Comparison of ENCODE assay signal across 23 cellular contexts in genomic region chr4:79182209-79182608, GRCh38.
DNase-seq lines count a peak whose midpoint lies in the region; ATAC-seq, FAIRE-seq and TF ChIP-seq lines count a peak whose summit lies in the region.
"Had no signal": no experiment of that assay in that cellular context is flagged by ENCODE, and none has a peak within 500 bp of the region (broad histone marks: within the 10 kb centered on the region; RNA-seq: fewer than 3 reads in every experiment).

No MANE protein-coding gene starts in this region.

- DNase-seq in GM12865 (ENCODE audit: low read depth) = peak; percentile 32
- DNase-seq in GM12878 (ENCODE audit: low read depth, low spot score) = no peak
- no peak for DNase-seq in small intestine
- DNase-seq in NCI-H146 (lab: John Stamatoyannopoulos, UW) = no peak
- no peak for DNase-seq in head of caudate nucleus
- DNase-seq in NCI-H2107 (lab: John Stamatoyannopoulos, UW) = no peak
- DNase-seq: DMS 273 treated with DMSO at 0.1 percent for 48 hours; GDM1; H7; HFFc6; MG63; NCI-H1048; NCI-H1436 treated with DMSO at 0.1 percent for 48 hours; NCI-H2029 treated with DMSO at 0.1 percent for 48 hours; NCI-H2171 treated with DMSO at 0.1 percent for 48 hours; NCI-H446; NCI-H69; NK-92 treated with Interleukin-12 subunit alpha and Interleukin-12 subunit beta, amount 100 ng/mL, for 24 hours; Peyer's patch had no signal

- BruUV-seq in GM12878 (replicated peaks; lab: Mats Ljungman, UMichigan) = no TSS peak

- in situ Hi-C loops in GM12878 (cut with MboI) = no loop called here

- TF ChIP-seq POLR2A in GM12878 (IDR thresholded peaks at IDR 0.05; ENCODE audit: low read depth, low read length) = no peak

- no peaks in the 10 kb centered on the region for H4K20me1 ChIP-seq in GM12878 (ENCODE audit: control insufficient read depth, insufficient read depth)

- ATAC-seq in GM19025 (IDR thresholded peaks at IDR 0.05; ENCODE audit: low read depth, unreplicated experiment) = peak; percentile 52
- ATAC-seq in HG02885 (IDR thresholded peaks at IDR 0.05; ENCODE audit: poor library complexity, unreplicated experiment) = peak; percentile 49
- peak; percentile 74 for ATAC-seq in GM12878

- SMC1A ChIA-PET in GM12878 (lab: Charles Lee; ENCODE audit: uncharacterized antibody, unreplicated experiment) = interaction anchor here (0.8 to 2.2 kb wide), 15 partner anchors 8 to 140 kb away, joined by 3 to 11 read pairs (median 4); no protein-coding TSS in a partner anchor

- TF ChIP-seq EP300 in GM12878 (IDR thresholded peaks at IDR 0.05; ENCODE audit: borderline replicate concordance in 1 of 2, control insufficient read depth in 1 of 2, low read depth in 2 of 2, low read length in 2 of 2) = no peak

- H3K4me2 ChIP-seq in GM12878 (ENCODE audit: control insufficient read depth, insufficient read depth) = no peak overlapping the region

- FAIRE-seq in GM12878 (lab: Jason Lieb, UNC) (no peak), small intestine (lab: Jason Lieb, UNC) (no peak)
- FAIRE-seq: GM12891 had no signal

- H3K4me3 ChIP-seq in GM12865 (ENCODE audit: low read depth, low read length) (no peak overlapping the region), GM12878 (no peak overlapping the region), small intestine (ENCODE audit: low read depth in 1 of 2, low read length in 2 of 2) (no peak overlapping the region)
- H3K4me3 ChIP-seq: MG63, Peyer's patch had no signal

- POLR2A ChIA-PET in GM12878 (lab: Charles Lee) = interaction anchor here (1.0 to 1.4 kb wide), 2 partner anchors 9 to 44 kb away, joined by 3 read pairs; no protein-coding TSS in a partner anchor

- no peaks in the 10 kb centered on the region for H3K36me3 ChIP-seq in GM12878 (ENCODE audit: control insufficient read depth in 2 of 2, insufficient read depth in 2 of 2, low read length in 1 of 2)
- H3K36me3 ChIP-seq in small intestine (ENCODE audit: control insufficient read depth in 2 of 2, insufficient read depth in 2 of 2, low read length in 2 of 2) = no peaks in the 10 kb centered on the region
- H3K36me3 ChIP-seq: MG63, Peyer's patch had no signal

- intact Hi-C loops in GM12878 (cut with micrococcal nuclease; ENCODE audit: unreplicated experiment) (no loop called here), head of caudate nucleus (cut with DNase I) (no loop called here)

- TF ChIP-seq RAD21 in GM12878 (IDR thresholded peaks at IDR 0.05; ENCODE audit: insufficient read depth, low read depth, low read length) = no peak

- H2AFZ ChIP-seq in GM12878 (ENCODE audit: control insufficient read depth, low read depth, low read length) = 0 out of 2 replicates have a peak overlapping the region, but pooled peaks have one; percentile 2

- CTCF ChIA-PET in GM12878 (lab: Yijun Ruan, JAX) = interaction anchor here (0.7 to 1.8 kb wide), 4 partner anchors 8 to 69 kb away, joined by 3 to 5 read pairs (median 4); no protein-coding TSS in a partner anchor

- WGBS in GM12878 (ENCODE audit: insufficient coverage, insufficient replicate concordance, low lambda C conversion rate, missing lambda C conversion rate) = 10% methylated on average over 3 of the region's 3 CpGs
- 21 to 56% (median 31%) methylated on average over 3 of the region's 3 CpGs for WGBS in small intestine, 3 donors

- RAD21 ChIA-PET in GM12878 (lab: Charles Lee; ENCODE audit: unreplicated experiment) = interaction anchor here (0.7 to 1.5 kb wide), 6 partner anchors 9 to 140 kb away, joined by 3 to 6 read pairs (median 4); no protein-coding TSS in a partner anchor

- H3K27ac ChIP-seq in GM12878 (ENCODE audit: control insufficient read depth, insufficient read depth) = no peak overlapping the region
- H3K27ac ChIP-seq in small intestine (ENCODE audit: low read depth in 1 of 2, low read length in 1 of 2) = no peak overlapping the region
- H3K27ac ChIP-seq: HL-60, Peyer's patch had no signal

- no peaks in the 10 kb centered on the region for H3K4me1 ChIP-seq in GM12878 (ENCODE audit: control insufficient read depth, insufficient read depth, low read length)
- H3K4me1 ChIP-seq in small intestine (ENCODE audit: control insufficient read depth in 2 of 2, insufficient read depth in 1 of 2, low read depth in 1 of 2, low read length in 1 of 2) = no peaks in the 10 kb centered on the region
- H3K4me1 ChIP-seq: Peyer's patch had no signal

- TF ChIP-seq CTCF in GM12865 (IDR thresholded peaks at IDR 0.05; ENCODE audit: insufficient read depth, low read depth, low read length, missing control alignments) (no peak), GM12878 (IDR thresholded peaks at IDR 0.05 in 2 of 3, conservative IDR thresholded peaks at IDR 0.05 in 1 of 3; ENCODE audit: control insufficient read depth in 2 of 3, extremely low read depth in 1 of 3, insufficient read depth in 1 of 3, low read depth in 3 of 3, low read length in 3 of 3) (no peak)

- H3K9me3 ChIP-seq in GM12878 (replicated peaks; ENCODE audit: control insufficient read depth, insufficient read depth, low read length) = no peaks in the 10 kb centered on the region
- no peaks in the 10 kb centered on the region for H3K9me3 ChIP-seq in small intestine (ENCODE audit: control insufficient read depth, low read depth)
- H3K9me3 ChIP-seq: MG63 had no signal

- no peaks in the 10 kb centered on the region for H3K79me2 ChIP-seq in GM12878 (ENCODE audit: control insufficient read depth, insufficient read depth, low read length)

- no peak overlapping the region for H3K9ac ChIP-seq in GM12878 (ENCODE audit: control insufficient read depth, insufficient read depth, low read length)

- no peaks in the 10 kb centered on the region for H3K27me3 ChIP-seq in GM12878 (replicated peaks in 1 of 2; ENCODE audit: control insufficient read depth in 2 of 2, insufficient read depth in 2 of 2, low read length in 1 of 2)
- no peaks in the 10 kb centered on the region for H3K27me3 ChIP-seq in small intestine (ENCODE audit: control insufficient read depth in 2 of 2, insufficient read depth in 2 of 2, low read length in 2 of 2)
- H3K27me3 ChIP-seq: MG63, Peyer's patch had no signal

TF ChIP-seq in GM12878, 131 proteins besides CTCF, POLR2A, EP300 and RAD21 (continues in another document):
- TF ChIP-seq, protein P1, sequence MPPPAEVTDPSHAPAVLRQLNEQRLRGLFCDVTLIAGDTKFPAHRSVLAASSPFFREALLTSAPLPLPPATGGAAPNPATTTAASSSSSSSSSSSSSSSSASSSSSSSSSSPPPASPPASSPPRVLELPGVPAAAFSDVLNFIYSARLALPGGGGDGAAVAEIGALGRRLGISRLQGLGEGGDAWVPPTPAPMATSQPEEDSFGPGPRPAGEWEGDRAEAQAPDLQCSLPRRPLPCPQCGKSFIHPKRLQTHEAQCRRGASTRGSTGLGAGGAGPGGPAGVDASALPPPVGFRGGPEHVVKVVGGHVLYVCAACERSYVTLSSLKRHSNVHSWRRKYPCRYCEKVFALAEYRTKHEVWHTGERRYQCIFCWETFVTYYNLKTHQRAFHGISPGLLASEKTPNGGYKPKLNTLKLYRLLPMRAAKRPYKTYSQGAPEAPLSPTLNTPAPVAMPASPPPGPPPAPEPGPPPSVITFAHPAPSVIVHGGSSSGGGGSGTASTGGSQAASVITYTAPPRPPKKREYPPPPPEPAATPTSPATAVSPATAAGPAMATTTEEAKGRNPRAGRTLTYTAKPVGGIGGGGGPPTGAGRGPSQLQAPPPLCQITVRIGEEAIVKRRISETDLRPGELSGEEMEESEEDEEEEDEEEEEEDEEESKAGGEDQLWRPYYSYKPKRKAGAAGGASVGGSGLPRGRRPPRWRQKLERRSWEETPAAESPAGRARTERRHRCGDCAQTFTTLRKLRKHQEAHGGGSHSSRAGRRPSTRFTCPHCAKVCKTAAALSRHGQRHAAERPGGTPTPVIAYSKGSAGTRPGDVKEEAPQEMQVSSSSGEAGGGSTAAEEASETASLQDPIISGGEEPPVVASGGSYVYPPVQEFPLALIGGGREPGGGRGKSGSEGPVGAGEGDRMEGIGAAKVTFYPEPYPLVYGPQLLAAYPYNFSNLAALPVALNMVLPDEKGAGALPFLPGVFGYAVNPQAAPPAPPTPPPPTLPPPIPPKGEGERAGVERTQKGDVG (CRISPR knock-in tag; IDR thresholded peaks at IDR 0.05) = no peak
- TF ChIP-seq YBX1 (IDR thresholded peaks at IDR 0.05) = no peak
- TF ChIP-seq ZNF207 (IDR thresholded peaks at IDR 0.05; ENCODE audit: borderline replicate concordance) = no peak
- TF ChIP-seq SP1 (IDR thresholded peaks at IDR 0.05; ENCODE audit: low read depth, low read length) = no peak
- TF ChIP-seq ZNF274 (IDR thresholded peaks at IDR 0.05; ENCODE audit: insufficient read depth, insufficient read length) = no peak
- TF ChIP-seq BHLHE40 (IDR thresholded peaks at IDR 0.05; ENCODE audit: borderline replicate concordance in 1 of 2, low read depth in 2 of 2, low read length in 1 of 2) = peak in 1 of 2 experiments; percentile 52; a peak in 1 of 4 replicates
- no peak for TF ChIP-seq E2F8 (IDR thresholded peaks at IDR 0.05; ENCODE audit: low read depth, partially characterized antibody)
- no peak for TF ChIP-seq SMARCA5 (IDR thresholded peaks at IDR 0.05)
- peak; percentile 80 for TF ChIP-seq MTA2 (IDR thresholded peaks at IDR 0.05; ENCODE audit: low read depth)
- TF ChIP-seq, protein P2, sequence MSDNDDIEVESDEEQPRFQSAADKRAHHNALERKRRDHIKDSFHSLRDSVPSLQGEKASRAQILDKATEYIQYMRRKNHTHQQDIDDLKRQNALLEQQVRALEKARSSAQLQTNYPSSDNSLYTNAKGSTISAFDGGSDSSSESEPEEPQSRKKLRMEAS (IDR thresholded peaks at IDR 0.05; ENCODE audit: low read depth, low read length) = no peak
- peak; percentile 22; the same call in 1 of the 2 replicates for TF ChIP-seq ATF7 (IDR thresholded peaks at IDR 0.05; ENCODE audit: low read depth)
- 0 out of 2 replicates have a peak, but pooled peaks have one; percentile 22 for TF ChIP-seq IKZF1 (conservative IDR thresholded peaks at IDR 0.05)
